Comparison of ENCODE assay signal across 8 cellular contexts in the genomic region with DNA sequence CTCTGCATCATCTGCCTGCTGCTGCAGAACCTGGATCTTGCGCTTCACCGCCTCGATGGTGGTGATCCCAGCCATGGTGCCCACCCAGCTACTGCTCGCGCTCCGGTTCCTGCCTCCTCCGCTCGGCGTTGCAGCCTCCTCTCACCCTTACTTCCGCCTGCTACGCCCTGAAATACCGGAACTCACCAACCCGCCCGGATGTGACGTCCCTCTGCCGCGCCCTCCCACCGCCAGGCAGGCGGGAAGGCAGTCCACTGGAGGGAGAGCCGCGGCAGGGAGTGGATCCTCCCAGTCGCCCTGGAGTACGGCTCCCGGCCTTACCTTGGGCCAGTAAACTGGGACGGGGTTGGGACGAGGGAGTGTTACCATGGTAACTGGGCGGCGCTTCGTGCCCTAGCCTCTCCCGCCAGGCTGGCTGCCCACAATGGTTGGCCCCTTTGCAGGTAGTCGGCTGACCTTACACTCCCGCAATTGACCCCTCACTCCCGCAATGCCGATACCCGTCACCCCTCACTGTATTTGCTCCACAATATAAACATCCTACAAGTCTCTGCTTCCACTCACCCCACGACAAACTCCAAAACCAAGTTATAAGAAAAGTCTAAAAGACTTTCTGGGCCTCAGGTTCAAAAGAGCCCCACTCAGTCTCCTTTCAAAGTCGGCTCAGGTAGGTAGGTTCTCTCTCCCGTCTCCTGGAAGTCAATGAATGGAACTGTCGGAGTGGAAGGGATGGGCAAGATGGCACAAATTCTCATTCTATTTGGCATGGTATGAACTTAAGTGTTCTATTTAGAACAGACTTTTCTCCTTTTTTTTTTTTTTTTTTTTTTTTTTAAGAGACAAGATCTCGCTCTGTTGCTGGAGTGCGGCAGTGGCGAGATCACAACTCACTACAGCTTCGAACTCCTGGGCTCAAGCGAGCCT. TPM values are rescaled to one million over a fixed set of nuclear protein-coding genes. Genes with fewer than 3 reads are reported as not detected.
DNase-seq lines count a peak whose midpoint lies in the region; ATAC-seq and TF ChIP-seq lines count a peak whose summit lies in the region.

No MANE protein-coding gene starts in this region.

- H3K9me3 ChIP-seq in SK-N-SH: no peaks in the 10 kb centered on the region

- peak; percentile 71 for ATAC-seq in HG02571 (IDR thresholded peaks at IDR 0.05; ENCODE audit: unreplicated experiment)
- peak; percentile 86 to 88 for ATAC-seq in activated naive CD4-positive, alpha-beta T cell treated with anti-CD3 and anti-CD28 coated beads, Interleukin-2, amount 50 U/mL, for 72 hours

- CTCF ChIA-PET in SK-N-SH (lab: Yijun Ruan, JAX): interaction anchor here (0.6 to 2.1 kb wide), 3 partner anchors 16 to 152 kb away, joined by 3 to 9 read pairs (median 4); no protein-coding TSS in a partner anchor

- H3K27me3 ChIP-seq in GM06990 (replicated peaks; ENCODE audit: control insufficient read depth, insufficient read depth, low read length): no peaks in the 10 kb centered on the region
- H3K27me3 ChIP-seq in SK-N-SH (ENCODE audit: insufficient read depth): no peaks in the 10 kb centered on the region

- H3K36me3 Mint-ChIP-seq in activated naive CD4-positive, alpha-beta T cell treated with anti-CD3 and anti-CD28 coated beads, Interleukin-2, amount 50 U/mL, for 72 hours: peaks cover 38 to 46% of the 10 kb centered on the region in 2 donors

- no peak for TF ChIP-seq RAD21 in SK-N-SH (IDR thresholded peaks at IDR 0.05; ENCODE audit: low read length)

- H3K4me3 ChIP-seq in GM06990 (replicated peaks; ENCODE audit: low read depth, low read length) (peak overlapping the region; percentile 100), SK-N-SH (ENCODE audit: low read depth in 2 of 2, low read length in 1 of 2) (peak overlapping the region; percentile 92 to 98)

- peaks cover 20 to 36% of the 10 kb centered on the region in 2 experiments; a peak in 3 of 4 replicates for H3K4me1 ChIP-seq in SK-N-SH (ENCODE audit: control insufficient read depth in 1 of 2, insufficient read depth in 2 of 2, low read depth in 1 of 2, low read length in 1 of 2)

- peaks cover 2% of the 10 kb centered on the region; the same call in 1 of the 2 replicates for H3K36me3 ChIP-seq in GM06990 (ENCODE audit: control insufficient read depth, insufficient read depth, low read length)
- peaks cover 9 to 18% of the 10 kb centered on the region in 2 experiments for H3K36me3 ChIP-seq in SK-N-SH (replicated peaks in 1 of 2; ENCODE audit: control insufficient read depth in 1 of 2, insufficient read depth in 2 of 2, low read length in 1 of 2)

- peaks cover 11% of the 10 kb centered on the region for H3F3A ChIP-seq in SK-N-SH (replicated peaks; ENCODE audit: insufficient read depth)

- POLR2A ChIA-PET in SK-N-SH (lab: Yijun Ruan, JAX): interaction anchor here (0.8 to 1.2 kb wide), 2 partner anchors 10 to 203 kb away, joined by 4 to 5 read pairs; no protein-coding TSS in a partner anchor

- TF ChIP-seq CTCF in GM06990 (IDR thresholded peaks at IDR 0.05; ENCODE audit: insufficient read depth, low read length, poor library complexity, severe bottlenecking) (no peak), SK-N-SH (IDR thresholded peaks at IDR 0.05) (no peak)

- peaks cover 39% of the 10 kb centered on the region for H4K20me1 ChIP-seq in SK-N-SH (ENCODE audit: insufficient read depth)

- H2AFZ ChIP-seq in SK-N-SH (ENCODE audit: low read depth): peak overlapping the region; percentile 96

- TF ChIP-seq EP300 in SK-N-SH (IDR thresholded peaks at IDR 0.05; ENCODE audit: borderline replicate concordance in 1 of 2, low read depth in 1 of 2, low read length in 1 of 2): no peak

- peak overlapping the region; percentile 91 to 96 for H3K27ac Mint-ChIP-seq in activated naive CD4-positive, alpha-beta T cell treated with anti-CD3 and anti-CD28 coated beads, Interleukin-2, amount 50 U/mL, for 72 hours

- peaks cover 48% of the 10 kb centered on the region for H3K79me2 ChIP-seq in SK-N-SH (ENCODE audit: insufficient read depth)

- H3K4me2 ChIP-seq in SK-N-SH: peak overlapping the region; percentile 90

- H3K9ac ChIP-seq in SK-N-SH: peak overlapping the region; percentile 90

- DNase-seq in GM06990 (ENCODE audit: extremely low read depth, insufficient read length) (peak; percentile 93), NCI-H1092 (lab: John Stamatoyannopoulos, UW) (peak; percentile 99), SK-N-SH (peak; percentile 96), glomerular endothelial cell (ENCODE audit: extremely low read depth, low read depth, low spot score) (peak; percentile 50), occipital lobe (lab: John Stamatoyannopoulos, UW) (peak; percentile 95)
- peak; percentile 93 to 96 for DNase-seq in activated naive CD4-positive, alpha-beta T cell treated with anti-CD3 and anti-CD28 coated beads, Interleukin-2, amount 50 U/mL, for 72 hours (ENCODE audit: low spot score in 2 of 2)

- no peaks in the 10 kb centered on the region for H3K9me3 Mint-ChIP-seq in activated naive CD4-positive, alpha-beta T cell treated with anti-CD3 and anti-CD28 coated beads, Interleukin-2, amount 50 U/mL, for 72 hours

- no peaks in the 10 kb centered on the region for H3K9me2 ChIP-seq in SK-N-SH

- H3K27ac ChIP-seq in SK-N-SH (ENCODE audit: low read depth in 2 of 2, low read length in 1 of 2): peak overlapping the region; percentile 86 to 93
- H3K27ac ChIP-seq in temporal lobe (ENCODE audit: low read depth, low read length): peak overlapping the region; percentile 79

- 23% methylated on average over 29 of the region's 44 CpGs for WGBS in SK-N-SH (ENCODE audit: low lambda C conversion rate)

TF ChIP-seq in SK-N-SH, 30 proteins besides CTCF, POLR2A, EP300 and RAD21 (continues in another document):
- TF ChIP-seq GATA2 (CRISPR knock-in tag; IDR thresholded peaks at IDR 0.05): no peak
- TF ChIP-seq, protein P1, sequence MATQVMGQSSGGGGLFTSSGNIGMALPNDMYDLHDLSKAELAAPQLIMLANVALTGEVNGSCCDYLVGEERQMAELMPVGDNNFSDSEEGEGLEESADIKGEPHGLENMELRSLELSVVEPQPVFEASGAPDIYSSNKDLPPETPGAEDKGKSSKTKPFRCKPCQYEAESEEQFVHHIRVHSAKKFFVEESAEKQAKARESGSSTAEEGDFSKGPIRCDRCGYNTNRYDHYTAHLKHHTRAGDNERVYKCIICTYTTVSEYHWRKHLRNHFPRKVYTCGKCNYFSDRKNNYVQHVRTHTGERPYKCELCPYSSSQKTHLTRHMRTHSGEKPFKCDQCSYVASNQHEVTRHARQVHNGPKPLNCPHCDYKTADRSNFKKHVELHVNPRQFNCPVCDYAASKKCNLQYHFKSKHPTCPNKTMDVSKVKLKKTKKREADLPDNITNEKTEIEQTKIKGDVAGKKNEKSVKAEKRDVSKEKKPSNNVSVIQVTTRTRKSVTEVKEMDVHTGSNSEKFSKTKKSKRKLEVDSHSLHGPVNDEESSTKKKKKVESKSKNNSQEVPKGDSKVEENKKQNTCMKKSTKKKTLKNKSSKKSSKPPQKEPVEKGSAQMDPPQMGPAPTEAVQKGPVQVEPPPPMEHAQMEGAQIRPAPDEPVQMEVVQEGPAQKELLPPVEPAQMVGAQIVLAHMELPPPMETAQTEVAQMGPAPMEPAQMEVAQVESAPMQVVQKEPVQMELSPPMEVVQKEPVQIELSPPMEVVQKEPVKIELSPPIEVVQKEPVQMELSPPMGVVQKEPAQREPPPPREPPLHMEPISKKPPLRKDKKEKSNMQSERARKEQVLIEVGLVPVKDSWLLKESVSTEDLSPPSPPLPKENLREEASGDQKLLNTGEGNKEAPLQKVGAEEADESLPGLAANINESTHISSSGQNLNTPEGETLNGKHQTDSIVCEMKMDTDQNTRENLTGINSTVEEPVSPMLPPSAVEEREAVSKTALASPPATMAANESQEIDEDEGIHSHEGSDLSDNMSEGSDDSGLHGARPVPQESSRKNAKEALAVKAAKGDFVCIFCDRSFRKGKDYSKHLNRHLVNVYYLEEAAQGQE (IDR thresholded peaks at IDR 0.05; ENCODE audit: low read depth, low read length): 0 out of 2 replicates have a peak, but pooled peaks have one; percentile 57
- no peak for TF ChIP-seq RFX5 (IDR thresholded peaks at IDR 0.05; ENCODE audit: low read length)
- no peak for TF ChIP-seq YY1 (IDR thresholded peaks at IDR 0.05; ENCODE audit: low read depth)
- no peak for TF ChIP-seq MEF2A (IDR thresholded peaks at IDR 0.05; ENCODE audit: borderline replicate concordance, low read depth)
- no peak for TF ChIP-seq RXRA (IDR thresholded peaks at IDR 0.05; ENCODE audit: borderline replicate concordance, low read depth)
- peak; percentile 87 for TF ChIP-seq TAF1 (IDR thresholded peaks at IDR 0.05; ENCODE audit: borderline replicate concordance, low read depth, low read length)
- no peak for TF ChIP-seq FOXM1 (IDR thresholded peaks at IDR 0.05; ENCODE audit: low read depth)
- 0 out of 2 replicates have a peak, but pooled peaks have one; percentile 27 for TF ChIP-seq RCOR1 (IDR thresholded peaks at IDR 0.05; ENCODE audit: low read length)

RNA-seq across cellular contexts. Expression of a gene that starts 8.6 kb away (rescaled TPM):
- polyA plus RNA-seq in SK-N-SH (2012; rRNA removed): 324 and 359 TPM in 2 replicates
- 391 and 506 TPM in 2 replicates for polyA plus RNA-seq in SK-N-SH (2012; cell fraction: cytosol; rRNA removed)
- 163 and 260 TPM in 2 replicates for polyA plus RNA-seq in SK-N-SH (2012; cell fraction: nucleus; rRNA removed)
- 100 to 1,000 TPM; 373 to 610 TPM for total RNA-seq in activated naive CD4-positive, alpha-beta T cell treated with anti-CD3 and anti-CD28 coated beads, Interleukin-2, amount 50 U/mL, for 72 hours
- total RNA-seq in glomerular endothelial cell (712 and 835 TPM in 2 replicates), occipital lobe (208 TPM), temporal lobe (127 TPM)

RNA-seq across cellular contexts. Expression of a gene that starts 22.8 kb away (rescaled TPM):
- polyA plus RNA-seq in SK-N-SH (2012; rRNA removed): not detected in 2 replicates
- polyA plus RNA-seq in SK-N-SH (2012; cell fraction: cytosol; rRNA removed): not detected in 2 replicates
- not detected in 2 replicates for polyA plus RNA-seq in SK-N-SH (2012; cell fraction: nucleus; rRNA removed)
- not detected for total RNA-seq in activated naive CD4-positive, alpha-beta T cell treated with anti-CD3 and anti-CD28 coated beads, Interleukin-2, amount 50 U/mL, for 72 hours
- total RNA-seq in glomerular endothelial cell: not detected in 2 replicates
- total RNA-seq in occipital lobe: not detected
- not detected for total RNA-seq in temporal lobe

RNA-seq across cellular contexts. Expression of a gene that starts 28.4 kb away (rescaled TPM):
- polyA plus RNA-seq in SK-N-SH (2012; rRNA removed): not detected in 2 replicates
- not detected in 2 replicates for polyA plus RNA-seq in SK-N-SH (2012; cell fraction: cytosol; rRNA removed)
- polyA plus RNA-seq in SK-N-SH (2012; cell fraction: nucleus; rRNA removed): 0.02 TPM in 1 of 2 replicates, not detected in the other
- total RNA-seq in activated naive CD4-positive, alpha-beta T cell treated with anti-CD3 and anti-CD28 coated beads, Interleukin-2, amount 50 U/mL, for 72 hours: under 1 TPM; 0.10 to 0.11 TPM
- total RNA-seq in glomerular endothelial cell: not detected in 2 replicates
- under 0.01 TPM for total RNA-seq in occipital lobe
- total RNA-seq in temporal lobe: under 0.01 TPM

RNA-seq across cellular contexts. Expression of a gene that starts 37.4 kb away (rescaled TPM):
- polyA plus RNA-seq in SK-N-SH (2012; rRNA removed): 146 and 161 TPM in 2 replicates
- polyA plus RNA-seq in SK-N-SH (2012; cell fraction: cytosol; rRNA removed): 111 and 115 TPM in 2 replicates
- polyA plus RNA-seq in SK-N-SH (2012; cell fraction: nucleus; rRNA removed): 191 and 357 TPM in 2 replicates
- total RNA-seq in activated naive CD4-positive, alpha-beta T cell treated with anti-CD3 and anti-CD28 coated beads, Interleukin-2, amount 50 U/mL, for 72 hours: 100 to 1,000 TPM; 188 to 240 TPM
- total RNA-seq in glomerular endothelial cell: 95.6 and 120 TPM in 2 replicates
- total RNA-seq in occipital lobe: 43.5 TPM
- total RNA-seq in temporal lobe: 44.0 TPM

Comparison
In these comparisons a context has a peak if more than half of its experiments do, and no peak if none do; other contexts are left out.
1. Peak in every context shown above with its lines: DNase-seq, ATAC-seq, H3K4me3 ChIP-seq and H3K27ac ChIP-seq.